8 cellular contexts compared by ENCODE assay signal in genomic region chr6:109455502-109456282, GRCh38. TPM values are rescaled to one million over a fixed set of nuclear protein-coding genes. Genes with fewer than 3 reads are reported as not detected.
DNase-seq lines count a peak whose midpoint lies in the region; ATAC-seq and TF ChIP-seq lines count a peak whose summit lies in the region.

A gene with protein sequence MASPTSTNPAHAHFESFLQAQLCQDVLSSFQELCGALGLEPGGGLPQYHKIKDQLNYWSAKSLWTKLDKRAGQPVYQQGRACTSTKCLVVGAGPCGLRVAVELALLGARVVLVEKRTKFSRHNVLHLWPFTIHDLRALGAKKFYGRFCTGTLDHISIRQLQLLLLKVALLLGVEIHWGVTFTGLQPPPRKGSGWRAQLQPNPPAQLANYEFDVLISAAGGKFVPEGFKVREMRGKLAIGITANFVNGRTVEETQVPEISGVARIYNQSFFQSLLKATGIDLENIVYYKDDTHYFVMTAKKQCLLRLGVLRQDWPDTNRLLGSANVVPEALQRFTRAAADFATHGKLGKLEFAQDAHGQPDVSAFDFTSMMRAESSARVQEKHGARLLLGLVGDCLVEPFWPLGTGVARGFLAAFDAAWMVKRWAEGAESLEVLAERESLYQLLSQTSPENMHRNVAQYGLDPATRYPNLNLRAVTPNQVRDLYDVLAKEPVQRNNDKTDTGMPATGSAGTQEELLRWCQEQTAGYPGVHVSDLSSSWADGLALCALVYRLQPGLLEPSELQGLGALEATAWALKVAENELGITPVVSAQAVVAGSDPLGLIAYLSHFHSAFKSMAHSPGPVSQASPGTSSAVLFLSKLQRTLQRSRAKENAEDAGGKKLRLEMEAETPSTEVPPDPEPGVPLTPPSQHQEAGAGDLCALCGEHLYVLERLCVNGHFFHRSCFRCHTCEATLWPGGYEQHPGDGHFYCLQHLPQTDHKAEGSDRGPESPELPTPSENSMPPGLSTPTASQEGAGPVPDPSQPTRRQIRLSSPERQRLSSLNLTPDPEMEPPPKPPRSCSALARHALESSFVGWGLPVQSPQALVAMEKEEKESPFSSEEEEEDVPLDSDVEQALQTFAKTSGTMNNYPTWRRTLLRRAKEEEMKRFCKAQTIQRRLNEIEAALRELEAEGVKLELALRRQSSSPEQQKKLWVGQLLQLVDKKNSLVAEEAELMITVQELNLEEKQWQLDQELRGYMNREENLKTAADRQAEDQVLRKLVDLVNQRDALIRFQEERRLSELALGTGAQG (minus strand): TSS chr6:109455772. CDS start chr6:109454196, 1,576 bp downstream.

- ATAC-seq in HG02885 (IDR thresholded peaks at IDR 0.05; ENCODE audit: poor library complexity, unreplicated experiment) (peak; percentile 62), left lung (peak; percentile 82)

- peak within 1 kb of the TSS; percentile 63 for H3K4me3 ChIP-seq in colonic mucosa
- peak within 1 kb of the TSS; percentile 90 to 92 for H3K4me3 ChIP-seq in left lung

- intact Hi-C loops in colonic mucosa (cut with DNase I), result no loop called here
- intact Hi-C loops in left lung (cut with DNase I), result no loop called here

- DNase-seq in SKM-1 treated with dmso at 0.1 percent for 144 hours (lab: John Stamatoyannopoulos, UW; ENCODE audit: unreplicated experiment) (peak; percentile 40), SKM-1 (lab: John Stamatoyannopoulos, UW; ENCODE audit: unreplicated experiment) (no peak), NCI-H2171 (lab: John Stamatoyannopoulos, UW) (peak; percentile 79), colonic mucosa (peak; percentile 90), left lung (peak; percentile 88 to 96)
- peak; percentile 66 for DNase-seq in activated CD4-positive, CD25-positive, alpha-beta regulatory T cell treated with anti-CD3 and anti-CD28 coated beads, Interleukin-2, amount 50 U/mL, for 72 hours
- DNase-seq in stimulated activated CD4-positive, alpha-beta T cell treated with anti-CD3 and anti-CD28 coated beads, Interleukin-4, amount 100 ng/mL, for 4 hours, result peak; percentile 48 to 57

- peak within 1 kb of the TSS; percentile 91 to 95 for H3K9ac ChIP-seq in colonic mucosa (ENCODE audit: low read depth in 2 of 2, low read length in 2 of 2)

- no peaks in the 10 kb centered on the region for H3K27me3 ChIP-seq in colonic mucosa
- no peaks in the 10 kb centered on the region for H3K27me3 ChIP-seq in left lung

- no peaks in the 10 kb centered on the region for H3K36me3 ChIP-seq in colonic mucosa
- peaks cover 0 to 23% of the 10 kb centered on the region in 2 donors for H3K36me3 ChIP-seq in left lung

- H3K4me1 ChIP-seq in colonic mucosa (peaks cover 16% of the 10 kb centered on the region), left lung (peaks cover 13 to 56% of the 10 kb centered on the region in 2 donors)

- TF ChIP-seq CTCF in colonic mucosa (IDR thresholded peaks at IDR 0.05), result no peak
- TF ChIP-seq CTCF in left lung (IDR thresholded peaks at IDR 0.05), result peak; percentile 23 to 55

- H3K9me3 ChIP-seq in colonic mucosa, result no peaks in the 10 kb centered on the region
- H3K9me3 ChIP-seq in left lung, result no peaks in the 10 kb centered on the region

- H3K27ac ChIP-seq in colonic mucosa (peak within 1 kb of the TSS; percentile 78), left lung (peak within 1 kb of the TSS; percentile 87 to 96)

RNA-seq across cellular contexts. Expression of the gene that starts here (rescaled TPM):
- total RNA-seq in colonic mucosa, result 10 to 100 TPM; 45.3 to 55.9 TPM
- 10 to 100 TPM; 60.7 to 70.9 TPM for total RNA-seq in left lung
